Comparison of ENCODE assay signal across 22 cellular contexts in genomic region chr7:38057829-38058228, GRCh38.
"Had no signal": no experiment of that assay in that cellular context is flagged by ENCODE, and none has a peak within 500 bp of the region (broad histone marks: within the 10 kb centered on the region; RNA-seq: fewer than 3 reads in every experiment).

No MANE protein-coding gene starts in this region.

- H3K4me3 ChIP-seq: left ventricle myocardium inferior, mucosa of descending colon, suprapubic skin had no signal

- H3K4me1 ChIP-seq: left ventricle myocardium inferior, suprapubic skin had no signal

- H3K9me3 Mint-ChIP-seq: activated naive CD8-positive, alpha-beta T cell treated with anti-CD3 and anti-CD28 coated beads for 36 hours; activated T-helper 1 cell treated with anti-CD3 and anti-CD28 coated beads, Interleukin-12 subunit alpha, Interleukin-12 subunit beta, Interleukin-2, Interleukin-4 antibody, amounts not matched to agents 30 ng/mL and 10 ng/mL and 1 ng/mL, durations not matched to agents 14 hours and 24 hours and 36 hours; dendritic cell treated with granulocyte-macrophage colony-stimulating factor and Interleukin-4, amounts not matched to agents 40 ng/mL and 50 ng/mL, for 4 days; memory B cell; natural killer cell treated with Interleukin-12 subunit alpha and Interleukin-12 subunit beta and Interleukin-15 and Interleukin-18, amount 100 ng/mL, for 72 hours; stimulated activated naive CD8-positive, alpha-beta T cell treated with anti-CD3 and anti-CD28 coated beads, Interleukin-15, Interleukin-2, amounts not matched to agents 100 ng/mL and 50 ng/mL, for 24 hours; type B pancreatic cell had no signal

- H3K36me3 ChIP-seq: left ventricle myocardium inferior, suprapubic skin had no signal

- H3K9me3 ChIP-seq: left ventricle myocardium inferior, mucosa of descending colon, suprapubic skin had no signal

- H3K27me3 ChIP-seq: suprapubic skin had no signal

- H3K27ac Mint-ChIP-seq: activated naive CD8-positive, alpha-beta T cell treated with anti-CD3 and anti-CD28 coated beads for 36 hours; activated T-helper 1 cell treated with anti-CD3 and anti-CD28 coated beads, Interleukin-12 subunit alpha, Interleukin-12 subunit beta, Interleukin-2, Interleukin-4 antibody, amounts not matched to agents 30 ng/mL and 10 ng/mL and 1 ng/mL, durations not matched to agents 14 hours and 24 hours and 36 hours; dendritic cell treated with granulocyte-macrophage colony-stimulating factor and Interleukin-4, amounts not matched to agents 40 ng/mL and 50 ng/mL, for 4 days; memory B cell; natural killer cell treated with Interleukin-12 subunit alpha and Interleukin-12 subunit beta and Interleukin-15 and Interleukin-18, amount 100 ng/mL, for 72 hours; stimulated activated naive CD8-positive, alpha-beta T cell treated with anti-CD3 and anti-CD28 coated beads, Interleukin-15, Interleukin-2, amounts not matched to agents 100 ng/mL and 50 ng/mL, for 24 hours; type B pancreatic cell had no signal

- H3K27ac ChIP-seq: left ventricle myocardium inferior, suprapubic skin had no signal

- H3K36me3 Mint-ChIP-seq: activated naive CD8-positive, alpha-beta T cell treated with anti-CD3 and anti-CD28 coated beads for 36 hours; memory B cell; natural killer cell treated with Interleukin-12 subunit alpha and Interleukin-12 subunit beta and Interleukin-15 and Interleukin-18, amount 100 ng/mL, for 72 hours; type B pancreatic cell had no signal

- ATAC-seq: activated CD4-positive, CD25-positive, alpha-beta regulatory T cell treated with anti-CD3 and anti-CD28 coated beads, Interleukin-2, amount 50 U/mL, for 24 hours; mucosa of descending colon; natural killer cell treated with Interleukin-12 subunit alpha and Interleukin-12 subunit beta and Interleukin-15 and Interleukin-18, amount 100 ng/mL, for 72 hours had no signal

- DNase-seq: activated CD4-positive, alpha-beta T cell treated with anti-CD3 and anti-CD28 coated beads, Interleukin-2, amount 50 U/mL, for 1 hour; activated CD8-positive, alpha-beta memory T cell treated with anti-CD3 and anti-CD28 coated beads for 24 hours; activated naive CD8-positive, alpha-beta T cell treated with anti-CD3 and anti-CD28 coated beads for 36 hours; amygdala; cerebellar nuclear complex; effector memory CD4-positive, alpha-beta T cell; foreskin fibroblast; glutamatergic neuron; hypothalamus; kidney; left ventricle myocardium inferior; mucosa of descending colon; posterior cingulate gyrus; small intestine had no signal

- H3K27me3 Mint-ChIP-seq: activated naive CD8-positive, alpha-beta T cell treated with anti-CD3 and anti-CD28 coated beads for 36 hours; dendritic cell treated with granulocyte-macrophage colony-stimulating factor and Interleukin-4, amounts not matched to agents 40 ng/mL and 50 ng/mL, for 4 days; stimulated activated naive CD8-positive, alpha-beta T cell treated with anti-CD3 and anti-CD28 coated beads, Interleukin-15, Interleukin-2, amounts not matched to agents 100 ng/mL and 50 ng/mL, for 24 hours had no signal

- H3K4me1 Mint-ChIP-seq: activated naive CD8-positive, alpha-beta T cell treated with anti-CD3 and anti-CD28 coated beads for 36 hours; memory B cell had no signal

- H3K4me3 Mint-ChIP-seq: activated naive CD8-positive, alpha-beta T cell treated with anti-CD3 and anti-CD28 coated beads for 36 hours; activated T-helper 1 cell treated with anti-CD3 and anti-CD28 coated beads, Interleukin-12 subunit alpha, Interleukin-12 subunit beta, Interleukin-2, Interleukin-4 antibody, amounts not matched to agents 30 ng/mL and 10 ng/mL and 1 ng/mL, durations not matched to agents 14 hours and 24 hours and 36 hours; dendritic cell treated with granulocyte-macrophage colony-stimulating factor and Interleukin-4, amounts not matched to agents 40 ng/mL and 50 ng/mL, for 4 days; memory B cell; natural killer cell treated with Interleukin-12 subunit alpha and Interleukin-12 subunit beta and Interleukin-15 and Interleukin-18, amount 100 ng/mL, for 72 hours; stimulated activated naive CD8-positive, alpha-beta T cell treated with anti-CD3 and anti-CD28 coated beads, Interleukin-15, Interleukin-2, amounts not matched to agents 100 ng/mL and 50 ng/mL, for 24 hours; type B pancreatic cell had no signal
